ENCODE assay signal across 10 cellular contexts in genomic region chr5:95836544-95836943, GRCh38. TPM values are rescaled to one million over a fixed set of nuclear protein-coding genes. Genes with fewer than 3 reads are reported as not detected.
DNase-seq lines count a peak whose midpoint lies in the region; ATAC-seq and TF ChIP-seq lines count a peak whose summit lies in the region.
"Had no signal": no experiment of that assay in that cellular context is flagged by ENCODE, and none has a peak within 500 bp of the region (broad histone marks: within the 10 kb centered on the region; RNA-seq: fewer than 3 reads in every experiment).

No MANE protein-coding gene starts in this region.

- no peak for ATAC-seq in GM19324 (IDR thresholded peaks at IDR 0.05; ENCODE audit: low FRiP score, unreplicated experiment)
- ATAC-seq: K562 had no signal

- H3K4me2 ChIP-seq in KMS-11: peak overlapping the region; percentile 79

- H4K20me1 ChIP-seq in KMS-11 (ENCODE audit: insufficient read depth): no peaks in the 10 kb centered on the region

- H2AFZ ChIP-seq in KMS-11 (ENCODE audit: low read depth): no peak overlapping the region; the same call in 1 of the 2 replicates

- H3K36me3 ChIP-seq in KMS-11 (ENCODE audit: insufficient read depth) (no peaks in the 10 kb centered on the region), thyroid gland (no peaks in the 10 kb centered on the region)
- H3K36me3 ChIP-seq: prostate gland had no signal

- H3K4me1 ChIP-seq in KMS-11 (ENCODE audit: low read depth, poor library complexity, severe bottlenecking) (peaks cover 39% of the 10 kb centered on the region), thyroid gland (peaks cover 4 to 21% of the 10 kb centered on the region in 2 donors)
- H3K4me1 ChIP-seq: prostate gland had no signal

- no peak for DNase-seq in activated naive CD4-positive, alpha-beta T cell treated with anti-CD3 and anti-CD28 coated beads, Interleukin-2, amount 10 ng/mL, durations not matched to agents 7 days and 5 days
- DNase-seq in activated naive CD4-positive, alpha-beta T cell treated with anti-CD3 and anti-CD28 coated beads, Interleukin-2, amount 50 U/mL, for 16 hours: no peak
- DNase-seq in fibroblast of gingiva (ENCODE audit: low read depth) (peak; percentile 31), thyroid gland (no peak), NOMO-1 treated with DMSO at 0.1 percent for 48 hours (lab: John Stamatoyannopoulos, UW; ENCODE audit: unreplicated experiment) (no peak), NK-92 (lab: John Stamatoyannopoulos, UW; ENCODE audit: unreplicated experiment) (no peak)

- no peaks in the 10 kb centered on the region for H3K27me3 ChIP-seq in KMS-11 (ENCODE audit: insufficient read depth, low read depth)
- H3K27me3 ChIP-seq in thyroid gland: no peaks in the 10 kb centered on the region

- no peak for TF ChIP-seq POLR2A in thyroid gland (IDR thresholded peaks at IDR 0.05)

- H3K4me3 Mint-ChIP-seq in activated naive CD4-positive, alpha-beta T cell treated with anti-CD3 and anti-CD28 coated beads, Interleukin-2, amount 10 ng/mL, durations not matched to agents 7 days and 5 days: no peak overlapping the region

- CTCF ChIA-PET in activated naive CD4-positive, alpha-beta T cell treated with anti-CD3 and anti-CD28 coated beads, Interleukin-2, amount 10 ng/mL, durations not matched to agents 7 days and 5 days (lab: Charles Lee): interaction anchor here (1.1 to 17.4 kb wide), 4 partner anchors 8 to 52 kb away, joined by 4 to 377 read pairs (median 4); partner anchors contain the start of gene GLRX

- H3K79me2 ChIP-seq in KMS-11 (ENCODE audit: insufficient read depth, low read depth): no peaks in the 10 kb centered on the region

- H3K4me3 ChIP-seq in KMS-11 (IDR thresholded peaks at IDR 0.05; ENCODE audit: insufficient read depth, low read depth, low read length) (no peak overlapping the region), thyroid gland (replicated peaks in 1 of 3) (no peak overlapping the region)
- H3K4me3 ChIP-seq: K562, prostate gland had no signal

- no peak overlapping the region for H3K27ac ChIP-seq in KMS-11
- peak overlapping the region; percentile 33 to 80 (median 72) for H3K27ac ChIP-seq in thyroid gland

- intact Hi-C loops in thyroid gland (cut with DNase I): no loop called here

- H3K36me3 Mint-ChIP-seq in activated naive CD4-positive, alpha-beta T cell treated with anti-CD3 and anti-CD28 coated beads, Interleukin-2, amount 10 ng/mL, durations not matched to agents 7 days and 5 days: no peaks in the 10 kb centered on the region

- no peak for TF ChIP-seq CTCF in KMS-11 (conservative IDR thresholded peaks at IDR 0.05; ENCODE audit: low read depth, low read length)
- no peak for TF ChIP-seq CTCF in thyroid gland (IDR thresholded peaks at IDR 0.05)

- H3K9me3 ChIP-seq in thyroid gland: no peaks in the 10 kb centered on the region
- H3K9me3 ChIP-seq: prostate gland had no signal

- no peaks in the 10 kb centered on the region for H3K27me3 Mint-ChIP-seq in activated naive CD4-positive, alpha-beta T cell treated with anti-CD3 and anti-CD28 coated beads, Interleukin-2, amount 10 ng/mL, durations not matched to agents 7 days and 5 days

- peak overlapping the region; percentile 47 for H3K27ac Mint-ChIP-seq in activated naive CD4-positive, alpha-beta T cell treated with anti-CD3 and anti-CD28 coated beads, Interleukin-2, amount 10 ng/mL, durations not matched to agents 7 days and 5 days

- H3K9ac ChIP-seq in KMS-11: no peak overlapping the region

- WGBS in thyroid gland, 2 donors: 84 to 92% methylated on average over 1 of the region's 1 CpG

- H3K4me1 Mint-ChIP-seq in activated naive CD4-positive, alpha-beta T cell treated with anti-CD3 and anti-CD28 coated beads, Interleukin-2, amount 10 ng/mL, durations not matched to agents 7 days and 5 days: peaks cover 54% of the 10 kb centered on the region

- H3K9me3 Mint-ChIP-seq in activated naive CD4-positive, alpha-beta T cell treated with anti-CD3 and anti-CD28 coated beads, Interleukin-2, amount 10 ng/mL, durations not matched to agents 7 days and 5 days: no peaks in the 10 kb centered on the region

RNA-seq across cellular contexts. Expression of gene GLRX, which starts 14.0 kb away (rescaled TPM):
- total RNA-seq in thyroid gland: 10 to 100 TPM; 30.1 to 68.7 (median 37.7) TPM
